2 cellular contexts compared by ENCODE assay signal in the genomic region with DNA sequence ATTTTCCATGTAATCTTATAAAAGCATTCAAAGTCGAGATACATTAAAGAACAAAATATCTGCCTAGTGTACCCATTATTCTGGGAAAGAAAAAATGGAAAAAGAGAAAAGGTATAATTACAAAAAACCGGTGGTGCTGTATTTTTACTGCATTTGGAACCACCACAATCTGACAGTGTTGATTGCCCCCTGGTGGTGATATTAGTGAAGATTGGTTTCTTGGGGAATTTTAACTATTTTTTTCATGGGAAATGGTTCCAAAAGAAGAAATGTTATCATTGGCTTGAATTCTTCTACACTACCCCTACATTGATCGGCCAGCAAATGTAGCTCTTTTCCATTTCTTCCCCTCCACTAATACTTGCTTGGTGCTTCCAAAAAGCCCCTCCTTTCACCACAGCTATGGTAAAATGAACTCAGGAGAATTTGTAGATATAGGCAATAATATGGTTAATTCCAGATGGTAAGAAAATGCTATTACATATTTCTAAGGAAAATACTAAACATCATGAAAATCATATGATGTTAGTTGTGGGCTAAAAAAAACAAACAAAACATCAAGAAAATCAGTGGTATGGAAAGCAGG.
A peak's percentile ranks its signal among the peaks of the same experiment; 100 is the strongest.
TF ChIP-seq lines count a peak whose summit lies in the region.

No MANE protein-coding gene starts in this region.

TF ChIP-seq in H1, 55 proteins besides CTCF, POLR2A, EP300 and RAD21:
- TF ChIP-seq SIN3A (conservative IDR thresholded peaks at IDR 0.05 in 1 of 2, IDR thresholded peaks at IDR 0.05 in 1 of 2; ENCODE audit: low read depth in 1 of 2, low read length in 2 of 2) (no peak), GTF2F1 (IDR thresholded peaks at IDR 0.05; ENCODE audit: borderline replicate concordance, low read depth, low read length) (no peak), ATF3 (IDR thresholded peaks at IDR 0.05; ENCODE audit: insufficient read depth, low read depth, low read length) (no peak), CHD7 (IDR thresholded peaks at IDR 0.05; ENCODE audit: insufficient replicate concordance, low read length) (no peak), NANOG (IDR thresholded peaks at IDR 0.05; ENCODE audit: insufficient read depth, low read depth, low read length, poor library complexity, severe bottlenecking) (no peak), PHF8 (conservative IDR thresholded peaks at IDR 0.05; ENCODE audit: low read depth, low read length) (no peak), CBX5 (IDR thresholded peaks at IDR 0.05; ENCODE audit: low read depth, low read length) (no peak), E2F6 (IDR thresholded peaks at IDR 0.05) (no peak), KDM4A (IDR thresholded peaks at IDR 0.05; ENCODE audit: low read depth, low read length, severe bottlenecking) (no peak), CEBPB (IDR thresholded peaks at IDR 0.05; ENCODE audit: low read depth, low read length) (no peak), GABPA (IDR thresholded peaks at IDR 0.05; ENCODE audit: borderline replicate concordance, insufficient read depth, low read length) (no peak), KDM5A (IDR thresholded peaks at IDR 0.05; ENCODE audit: low read length) (no peak)
TF ChIP-seq in H1: peak in this region for 0.

TF ChIP-seq in neural cell, 6 proteins besides CTCF, POLR2A, EP300 and RAD21:
- no peak for TF ChIP-seq TAF1 (IDR thresholded peaks at IDR 0.05; ENCODE audit: low read depth)
- TF ChIP-seq SMC3 (conservative IDR thresholded peaks at IDR 0.05; ENCODE audit: poor library complexity): peak; percentile 93
- no peak for TF ChIP-seq REST (IDR thresholded peaks at IDR 0.05; ENCODE audit: borderline replicate concordance)
